In the genomic region with DNA sequence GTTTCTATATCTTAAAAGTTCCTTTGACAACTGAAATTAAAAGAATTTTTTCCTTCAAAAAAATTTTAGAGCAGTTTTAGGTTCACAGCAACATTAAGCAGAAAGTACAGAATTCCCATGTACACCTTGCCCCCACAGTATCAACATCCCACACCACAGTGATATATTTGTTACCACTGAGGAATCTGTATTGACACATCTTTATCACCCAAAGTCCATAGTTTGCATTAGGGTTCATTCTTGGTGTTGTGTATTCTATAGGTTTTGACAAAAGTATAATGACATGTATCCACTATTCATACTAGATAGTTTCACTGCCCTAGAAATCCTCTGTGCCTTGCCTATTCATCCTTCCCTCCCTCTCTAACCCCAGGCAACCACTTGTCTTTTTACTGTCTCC, we compare ENCODE assay signal across 1 cellular context.
TF ChIP-seq lines count a peak whose summit lies in the region.

No MANE protein-coding gene starts in this region.

TF ChIP-seq in GM12878, 131 proteins besides CTCF, POLR2A, EP300 and RAD21 (continued from another document):
- TF ChIP-seq, protein P1, sequence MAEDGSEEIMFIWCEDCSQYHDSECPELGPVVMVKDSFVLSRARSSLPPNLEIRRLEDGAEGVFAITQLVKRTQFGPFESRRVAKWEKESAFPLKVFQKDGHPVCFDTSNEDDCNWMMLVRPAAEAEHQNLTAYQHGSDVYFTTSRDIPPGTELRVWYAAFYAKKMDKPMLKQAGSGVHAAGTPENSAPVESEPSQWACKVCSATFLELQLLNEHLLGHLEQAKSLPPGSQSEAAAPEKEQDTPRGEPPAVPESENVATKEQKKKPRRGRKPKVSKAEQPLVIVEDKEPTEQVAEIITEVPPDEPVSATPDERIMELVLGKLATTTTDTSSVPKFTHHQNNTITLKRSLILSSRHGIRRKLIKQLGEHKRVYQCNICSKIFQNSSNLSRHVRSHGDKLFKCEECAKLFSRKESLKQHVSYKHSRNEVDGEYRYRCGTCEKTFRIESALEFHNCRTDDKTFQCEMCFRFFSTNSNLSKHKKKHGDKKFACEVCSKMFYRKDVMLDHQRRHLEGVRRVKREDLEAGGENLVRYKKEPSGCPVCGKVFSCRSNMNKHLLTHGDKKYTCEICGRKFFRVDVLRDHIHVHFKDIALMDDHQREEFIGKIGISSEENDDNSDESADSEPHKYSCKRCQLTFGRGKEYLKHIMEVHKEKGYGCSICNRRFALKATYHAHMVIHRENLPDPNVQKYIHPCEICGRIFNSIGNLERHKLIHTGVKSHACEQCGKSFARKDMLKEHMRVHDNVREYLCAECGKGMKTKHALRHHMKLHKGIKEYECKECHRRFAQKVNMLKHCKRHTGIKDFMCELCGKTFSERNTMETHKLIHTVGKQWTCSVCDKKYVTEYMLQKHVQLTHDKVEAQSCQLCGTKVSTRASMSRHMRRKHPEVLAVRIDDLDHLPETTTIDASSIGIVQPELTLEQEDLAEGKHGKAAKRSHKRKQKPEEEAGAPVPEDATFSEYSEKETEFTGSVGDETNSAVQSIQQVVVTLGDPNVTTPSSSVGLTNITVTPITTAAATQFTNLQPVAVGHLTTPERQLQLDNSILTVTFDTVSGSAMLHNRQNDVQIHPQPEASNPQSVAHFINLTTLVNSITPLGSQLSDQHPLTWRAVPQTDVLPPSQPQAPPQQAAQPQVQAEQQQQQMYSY (CRISPR knock-in tag; IDR thresholded peaks at IDR 0.05): no peak
- no peak for TF ChIP-seq ESRRA (IDR thresholded peaks at IDR 0.05; ENCODE audit: low read length)
TF ChIP-seq in GM12878: peak in this region for 0.
